In genomic region chr5:159695741-159696294, GRCh38 we compare ENCODE assay signal across 17 cellular contexts.
DNase-seq lines count a peak whose midpoint lies in the region; ATAC-seq, FAIRE-seq and TF ChIP-seq lines count a peak whose summit lies in the region.
"Had no signal": no experiment of that assay in that cellular context is flagged by ENCODE, and none has a peak within 500 bp of the region (broad histone marks: within the 10 kb centered on the region; RNA-seq: fewer than 3 reads in every experiment).

No MANE protein-coding gene starts in this region.

- H3K4me3 ChIP-seq in liver (ENCODE audit: low read depth in 1 of 3, low read length in 3 of 3) (no peak overlapping the region), HepG2 (replicated peaks in 1 of 3; ENCODE audit: insufficient read depth in 1 of 3, low read depth in 2 of 3, low read length in 3 of 3) (no peak overlapping the region), esophagus muscularis mucosa (no peak overlapping the region), tibial artery (no peak overlapping the region)
- H3K4me3 ChIP-seq: GM12878 had no signal

- no peak overlapping the region for H3K4me2 ChIP-seq in HepG2 (ENCODE audit: low read depth, low read length)

- no peak overlapping the region for H2AFZ ChIP-seq in HepG2 (ENCODE audit: low read length)

- CTCF ChIA-PET in HepG2 (lab: Yijun Ruan, JAX; ENCODE audit: low intra/inter-chr PET ratio, low total read pairs) = no interaction called here

- no peak overlapping the region for H3K27ac Mint-ChIP-seq in effector memory CD8-positive, alpha-beta T cell
- H3K27ac Mint-ChIP-seq: CD4-positive, alpha-beta T cell had no signal

- no peak for ATAC-seq in HepG2
- ATAC-seq in effector memory CD8-positive, alpha-beta T cell (replicated peaks) = no peak
- ATAC-seq: GM12878 had no signal

- peaks cover 3% of the 10 kb centered on the region for H3K36me3 Mint-ChIP-seq in effector memory CD8-positive, alpha-beta T cell (ENCODE audit: insufficient read depth)

- no peak overlapping the region for H3K4me3 Mint-ChIP-seq in effector memory CD8-positive, alpha-beta T cell
- H3K4me3 Mint-ChIP-seq: CD4-positive, alpha-beta T cell had no signal

- no peak for TF ChIP-seq RAD21 in liver (IDR thresholded peaks at IDR 0.05)
- no peak for TF ChIP-seq RAD21 in HepG2 (CRISPR knock-in tag; IDR thresholded peaks at IDR 0.05)

- intact Hi-C loops in HepG2 (cut with micrococcal nuclease; ENCODE audit: unreplicated experiment) (no loop called here), esophagus muscularis mucosa (cut with DNase I) (no loop called here), tibial artery (cut with DNase I; ENCODE audit: low total_unique reads) (no loop called here)

- 67% methylated on average over 5 of the region's 5 CpGs for WGBS in liver
- 8% methylated on average over 5 of the region's 5 CpGs for WGBS in HepG2 (ENCODE audit: low lambda C conversion rate)
- 47% methylated on average over 5 of the region's 5 CpGs for WGBS in esophagus muscularis mucosa

- peaks cover 0 to 12% of the 10 kb centered on the region in 2 donors for H3K9me3 Mint-ChIP-seq in effector memory CD8-positive, alpha-beta T cell

- TF ChIP-seq EP300 in HepG2 (IDR thresholded peaks at IDR 0.05; ENCODE audit: low read depth in 2 of 2, low read length in 2 of 2) = no peak
- no peak for TF ChIP-seq EP300 in HepG2 (CRISPR knock-in tag; IDR thresholded peaks at IDR 0.05; ENCODE audit: borderline replicate concordance)
- TF ChIP-seq EP300 in esophagus muscularis mucosa (IDR thresholded peaks at IDR 0.05) = no peak

- H3K27me3 Mint-ChIP-seq in effector memory CD8-positive, alpha-beta T cell = peaks cover 20 to 31% of the 10 kb centered on the region in 2 donors

- in situ Hi-C loops in HepG2 (cut with HindIII; ENCODE audit: extremely low pct_ligation_motif_present, low pct_unique_long_range_greater_than_20kb) = no loop called here

- H3K27me3 ChIP-seq in liver (ENCODE audit: control insufficient read depth in 4 of 4, insufficient read depth in 4 of 4, low read length in 3 of 4) (no peaks in the 10 kb centered on the region), HepG2 (ENCODE audit: control insufficient read depth in 1 of 2, insufficient read depth in 2 of 2, low read length in 2 of 2) (no peaks in the 10 kb centered on the region), esophagus muscularis mucosa (no peaks in the 10 kb centered on the region), tibial artery (no peaks in the 10 kb centered on the region)

- no TSS peak for BruUV-seq in HepG2 (replicated peaks; lab: Mats Ljungman, UMichigan)

- H3K27ac ChIP-seq in liver (ENCODE audit: low read depth in 1 of 2, low read length in 2 of 2) (no peak overlapping the region), HepG2 (ENCODE audit: extremely low read length, insufficient read depth, low read length) (no peak overlapping the region), esophagus muscularis mucosa (replicated peaks in 1 of 4) (no peak overlapping the region), tibial artery (peak overlapping the region; percentile 4 to 42)

- DNase-seq in HepG2 (ENCODE audit: low spot score) (no peak), esophagus muscularis mucosa (ENCODE audit: extremely low spot score) (peak; percentile 72), myocyte (ENCODE audit: low read depth) (peak; percentile 37), tibial artery (no peak), Kasumi-1 (lab: John Stamatoyannopoulos, UW) (no peak), HCEC 1CT (no peak)
- DNase-seq in effector memory CD8-positive, alpha-beta T cell = no peak
- DNase-seq: 8988T; C1 segment of cervical spinal cord; Calu3; CD4-positive, alpha-beta T cell; DMS 273 treated with DMSO at 0.1 percent for 48 hours; GOT3; IMR-90 had no signal

- no peaks in the 10 kb centered on the region for H3K79me2 ChIP-seq in HepG2 (ENCODE audit: insufficient read depth, low read length)

- TF ChIP-seq POLR2A in HepG2 (IDR thresholded peaks at IDR 0.05; ENCODE audit: insufficient read depth in 1 of 2, low read depth in 2 of 2, low read length in 2 of 2) = no peak
- TF ChIP-seq POLR2A in esophagus muscularis mucosa (IDR thresholded peaks at IDR 0.05; ENCODE audit: low read depth) = no peak

- TF ChIP-seq CTCF in liver (IDR thresholded peaks at IDR 0.05; ENCODE audit: low read depth, low read length, missing input control) (no peak), HepG2 (CRISPR knock-in tag; IDR thresholded peaks at IDR 0.05) (no peak), esophagus muscularis mucosa (IDR thresholded peaks at IDR 0.05) (no peak), tibial artery (IDR thresholded peaks at IDR 0.05) (no peak)

- H3K9ac ChIP-seq in liver (ENCODE audit: low read depth in 1 of 2, low read length in 2 of 2) (no peak overlapping the region), HepG2 (ENCODE audit: insufficient read depth, low read depth, low read length) (no peak overlapping the region)

- peaks cover 0 to 4% (median 2%) of the 10 kb centered on the region in 4 donors for H3K9me3 ChIP-seq in liver (ENCODE audit: control insufficient read depth in 4 of 4, low read length in 3 of 4)
- no peaks in the 10 kb centered on the region for H3K9me3 ChIP-seq in HepG2 (ENCODE audit: low read length)
- H3K9me3 ChIP-seq in esophagus muscularis mucosa = peaks cover 0 to 4% (median 0%) of the 10 kb centered on the region in 4 donors
- peaks cover 0 to 3% (median 0%) of the 10 kb centered on the region in 3 donors for H3K9me3 ChIP-seq in tibial artery

- H4K20me1 ChIP-seq in HepG2 (ENCODE audit: insufficient read depth, low read length) = no peaks in the 10 kb centered on the region

- POLR2A ChIA-PET in HepG2 (lab: Yijun Ruan, JAX) = no interaction called here

- H3K4me1 Mint-ChIP-seq in effector memory CD8-positive, alpha-beta T cell (ENCODE audit: low read depth in 2 of 2) = no peaks in the 10 kb centered on the region

- FAIRE-seq in HepG2 (lab: Jason Lieb, UNC) = no peak
- FAIRE-seq: GM12878, GM18507 had no signal

- H3K36me3 ChIP-seq in liver (ENCODE audit: control insufficient read depth in 4 of 4, insufficient read depth in 3 of 4, low read depth in 1 of 4, low read length in 3 of 4) = no peaks in the 10 kb centered on the region
- no peaks in the 10 kb centered on the region for H3K36me3 ChIP-seq in HepG2 (replicated peaks in 1 of 2; ENCODE audit: control insufficient read depth in 1 of 2, insufficient read depth in 2 of 2, low read length in 2 of 2)
- no peaks in the 10 kb centered on the region for H3K36me3 ChIP-seq in esophagus muscularis mucosa
- H3K36me3 ChIP-seq in tibial artery = no peaks in the 10 kb centered on the region

- H3K4me1 ChIP-seq in liver (ENCODE audit: control insufficient read depth in 4 of 4, insufficient read depth in 4 of 4, low read length in 3 of 4) (no peaks in the 10 kb centered on the region), HepG2 (ENCODE audit: insufficient read depth, low read length) (no peaks in the 10 kb centered on the region), esophagus muscularis mucosa (no peaks in the 10 kb centered on the region), tibial artery (peaks cover 0 to 17% (median 0%) of the 10 kb centered on the region in 4 donors)

TF ChIP-seq in liver, 16 proteins besides CTCF, POLR2A, EP300 and RAD21:
- TF ChIP-seq NR2F2 (IDR thresholded peaks at IDR 0.05) = peak; percentile 87
- TF ChIP-seq RXRA (IDR thresholded peaks at IDR 0.05) = no peak
- no peak for TF ChIP-seq EGR1 (IDR thresholded peaks at IDR 0.05; ENCODE audit: low read depth in 2 of 2)
TF ChIP-seq in liver: peak in this region for 1.

TF ChIP-seq in HepG2, 621 proteins besides CTCF, POLR2A, EP300 and RAD21:
- TF ChIP-seq RXRB (CRISPR knock-in tag; IDR thresholded peaks at IDR 0.05; ENCODE audit: borderline replicate concordance) (no peak), YY1 (IDR thresholded peaks at IDR 0.05; ENCODE audit: insufficient read depth, insufficient replicate concordance, low read depth, low read length) (no peak), ZNF562 (CRISPR knock-in tag; IDR thresholded peaks at IDR 0.05; ENCODE audit: borderline replicate concordance) (no peak), SP5 (CRISPR knock-in tag; IDR thresholded peaks at IDR 0.05; ENCODE audit: borderline replicate concordance, low read depth) (no peak), ZNF546 (CRISPR knock-in tag; conservative IDR thresholded peaks at IDR 0.05) (no peak), ZBTB38 (CRISPR knock-in tag; IDR thresholded peaks at IDR 0.05) (no peak), ZNF224 (CRISPR knock-in tag; IDR thresholded peaks at IDR 0.05) (no peak), ZNF567 (CRISPR knock-in tag; IDR thresholded peaks at IDR 0.05; ENCODE audit: borderline replicate concordance) (no peak), CENPT (CRISPR knock-in tag; IDR thresholded peaks at IDR 0.05; ENCODE audit: low read depth) (no peak), ZMYM2 (CRISPR knock-in tag; IDR thresholded peaks at IDR 0.05) (no peak), ZFYVE20 (CRISPR knock-in tag; IDR thresholded peaks at IDR 0.05; ENCODE audit: borderline replicate concordance, low read depth) (no peak), THAP8 (CRISPR knock-in tag; IDR thresholded peaks at IDR 0.05; ENCODE audit: borderline replicate concordance) (no peak)

Comparison
In these comparisons a context has a peak if more than half of its experiments do, and no peak if none do; other contexts are left out.
1. H3K27ac ChIP-seq: peak in tibial artery (2 of 2); none in liver (0 of 2), HepG2 (single experiment) and esophagus muscularis mucosa (0 of 4).
2. DNase-seq: peak in esophagus muscularis mucosa (single experiment) and myocyte (single experiment); none in HepG2 (single experiment), tibial artery (0 of 2), effector memory CD8-positive, alpha-beta T cell (0 of 3), Kasumi-1 (0 of 2) and HCEC 1CT (single experiment).